9 cellular contexts compared by ENCODE assay signal in genomic region chr9:128099932-128100491, GRCh38. TPM values are rescaled to one million over a fixed set of nuclear protein-coding genes. Genes with fewer than 3 reads are reported as not detected.
DNase-seq lines count a peak whose midpoint lies in the region; ATAC-seq and TF ChIP-seq lines count a peak whose summit lies in the region.
"Had no signal": no experiment of that assay in that cellular context is flagged by ENCODE, and none has a peak within 500 bp of the region (broad histone marks: within the 10 kb centered on the region; RNA-seq: fewer than 3 reads in every experiment).

No MANE protein-coding gene starts in this region.

- H4K8ac ChIP-seq in neuronal stem cell (ENCODE audit: low read depth, low read length) = no peak overlapping the region

- H3K36me3 Mint-ChIP-seq in nephron progenitor cell (ENCODE audit: low read depth) = peaks cover 10% of the 10 kb centered on the region

- no peak for TF ChIP-seq POLR2A in erythroblast (IDR thresholded peaks at IDR 0.05; ENCODE audit: low read length)

- H3K9me3 ChIP-seq in AG04450 (ENCODE audit: control insufficient read depth, insufficient read depth, low read length) = no peaks in the 10 kb centered on the region; the same call in 1 of the 2 replicates
- H3K9me3 ChIP-seq in RWPE2 (ENCODE audit: severe bottlenecking) = no peaks in the 10 kb centered on the region
- H3K9me3 ChIP-seq in neuronal stem cell (replicated peaks in 1 of 2; ENCODE audit: control insufficient read depth in 2 of 2, insufficient read depth in 1 of 2, low read depth in 1 of 2, low read length in 2 of 2) = no peaks in the 10 kb centered on the region
- H3K9me3 ChIP-seq: MG63 had no signal

- H3K4me2 ChIP-seq in neuronal stem cell (ENCODE audit: insufficient read depth, low read length, poor library complexity, severe bottlenecking) = no peak overlapping the region

- H3K9ac ChIP-seq in neuronal stem cell (ENCODE audit: low read depth, low read length, poor library complexity) = no peak overlapping the region

- no peak overlapping the region for H3K27ac Mint-ChIP-seq in nephron progenitor cell

- ATAC-seq in RWPE2 (ENCODE audit: low read depth) = no peak

- DNase-seq in AG04450 (ENCODE audit: low read depth, low spot score) = no peak
- DNase-seq in RWPE2 (ENCODE audit: low spot score) = no peak
- no peak for DNase-seq in epithelial cell of prostate (ENCODE audit: low read depth, low spot score)
- DNase-seq in nephron progenitor cell = no peak
- no peak for DNase-seq in COLO829 (ENCODE audit: low spot score)
- no peak for DNase-seq in erythroblast (lab: John Stamatoyannopoulos, UW)
- no peak for DNase-seq in retina
- no peak for DNase-seq in neuronal stem cell (ENCODE audit: low spot score)
- DNase-seq: MG63 had no signal

- H2BK15ac ChIP-seq in neuronal stem cell (ENCODE audit: low read length) = no peak overlapping the region

- H3K27me3 Mint-ChIP-seq in nephron progenitor cell (ENCODE audit: low read depth, poor library complexity) = no peaks in the 10 kb centered on the region

- H3K23ac ChIP-seq in neuronal stem cell (ENCODE audit: low read depth, low read length, poor library complexity) = no peak overlapping the region

- no CpG with 5 or more reads among the region's 16 CpGs for WGBS in neuronal stem cell (ENCODE audit: extremely low coverage in 2 of 2, insufficient read length in 2 of 2, insufficient replicate concordance in 1 of 2), 2 donors

- peaks cover 28% of the 10 kb centered on the region for H3K36me3 ChIP-seq in RWPE2 (ENCODE audit: low read depth)
- H3K36me3 ChIP-seq in neuronal stem cell (replicated peaks in 1 of 2; ENCODE audit: control insufficient read depth in 2 of 2, insufficient read depth in 2 of 2, low read length in 2 of 2) = peaks cover 32 to 46% of the 10 kb centered on the region in 2 donors

- no peak for TF ChIP-seq CTCF in AG04450 (IDR thresholded peaks at IDR 0.05; ENCODE audit: low read depth, low read length)
- no peak for TF ChIP-seq CTCF in RWPE2 (IDR thresholded peaks at IDR 0.05; ENCODE audit: poor library complexity, severe bottlenecking)
- TF ChIP-seq CTCF in nephron progenitor cell (IDR thresholded peaks at IDR 0.05) = no peak

- H3K9me3 Mint-ChIP-seq in nephron progenitor cell = no peaks in the 10 kb centered on the region

- no peak overlapping the region for H3K4ac ChIP-seq in neuronal stem cell (ENCODE audit: low read length)

- no peak overlapping the region for H2BK12ac ChIP-seq in neuronal stem cell (ENCODE audit: low read length)

- H3K4me1 ChIP-seq in RWPE2 (ENCODE audit: insufficient read depth, poor library complexity, severe bottlenecking) (peaks cover 14% of the 10 kb centered on the region), neuronal stem cell (ENCODE audit: control insufficient read depth in 2 of 2, insufficient read depth in 1 of 2, low read depth in 1 of 2, low read length in 2 of 2) (peaks cover 23 to 24% of the 10 kb centered on the region in 2 donors)

- POLR2A ChIA-PET in AG04450 (lab: Yijun Ruan, JAX) = interaction anchor here (0.9 to 2.4 kb wide), 2 partner anchors 17 to 19 kb away, joined by 3 to 8 read pairs; no protein-coding TSS in a partner anchor

- H3K27ac ChIP-seq in AG04450 (ENCODE audit: low read depth, low read length) (peak overlapping the region; percentile 99), RWPE2 (ENCODE audit: poor library complexity, severe bottlenecking) (peak overlapping the region; percentile 74), epithelial cell of prostate (peak overlapping the region; percentile 88), neuronal stem cell (replicated peaks; ENCODE audit: low read length) (no peak overlapping the region)

- H2AFZ ChIP-seq in neuronal stem cell (ENCODE audit: low read length) = no peak overlapping the region

- peak overlapping the region; percentile 70 for H3K4me3 ChIP-seq in AG04450 (ENCODE audit: low read depth, low read length)
- peak overlapping the region; percentile 37 for H3K4me3 ChIP-seq in RWPE2 (ENCODE audit: severe bottlenecking)
- H3K4me3 ChIP-seq in neuronal stem cell (ENCODE audit: low read length in 2 of 2) = no peak overlapping the region
- H3K4me3 ChIP-seq: MG63 had no signal

- H2BK120ac ChIP-seq in neuronal stem cell (ENCODE audit: low read depth, low read length) = no peak overlapping the region

- H3K79me1 ChIP-seq in neuronal stem cell (ENCODE audit: low read depth, low read length) = peaks cover 13% of the 10 kb centered on the region

- CTCF ChIA-PET in AG04450 (lab: Charles Lee) = interaction anchor here (1.3 to 11.1 kb wide), 3 partner anchors 17 to 157 kb away, joined by 4 to 102 read pairs (median 29); no protein-coding TSS in a partner anchor

- no peak overlapping the region for H3K14ac ChIP-seq in neuronal stem cell (ENCODE audit: low read length)

- H3K4me1 Mint-ChIP-seq in nephron progenitor cell = peaks cover 88% of the 10 kb centered on the region

- H3K18ac ChIP-seq in neuronal stem cell (ENCODE audit: low read length) = no peak overlapping the region

- no peak overlapping the region for H2BK5ac ChIP-seq in neuronal stem cell (ENCODE audit: low read length)

- no peaks in the 10 kb centered on the region for H3K27me3 ChIP-seq in AG04450 (ENCODE audit: control insufficient read depth, insufficient read depth, low read length)
- no peaks in the 10 kb centered on the region for H3K27me3 ChIP-seq in RWPE2 (ENCODE audit: insufficient read depth, poor library complexity, severe bottlenecking)
- H3K27me3 ChIP-seq in neuronal stem cell (ENCODE audit: control insufficient read depth in 3 of 3, insufficient read depth in 3 of 3, low read depth in 1 of 3, low read length in 3 of 3) = no peaks in the 10 kb centered on the region
- H3K27me3 ChIP-seq: MG63 had no signal

- no peak overlapping the region for H2AK5ac ChIP-seq in neuronal stem cell (ENCODE audit: low read depth, low read length)

- peak overlapping the region; percentile 30 for H3K4me3 Mint-ChIP-seq in nephron progenitor cell

- H4K91ac ChIP-seq in neuronal stem cell (ENCODE audit: low read depth, low read length, poor library complexity) = no peak overlapping the region

RNA-seq across cellular contexts. Expression of gene PTGES2, which starts 27.5 kb away (rescaled TPM):
- polyA plus RNA-seq in AG04450 (2011; rRNA removed) = 56.3 and 75.2 TPM in 2 replicates
- 50.5 and 68.7 TPM in 2 replicates for polyA minus RNA-seq in AG04450 (2011; rRNA and poly(A)+ RNA removed)
- polyA plus RNA-seq in neuronal stem cell (2013, experiment 1 of 2) = 19.0 TPM
- polyA plus RNA-seq in neuronal stem cell (2013, experiment 2 of 2) = 21.6 TPM

RNA-seq across cellular contexts. Expression of gene SLC25A25, which starts 32.0 kb away (rescaled TPM):
- polyA plus RNA-seq in AG04450 (2011; rRNA removed) = 12.0 and 12.6 TPM in 2 replicates
- polyA minus RNA-seq in AG04450 (2011; rRNA and poly(A)+ RNA removed) = 20.6 TPM in 2 replicates
- 7.8 TPM for polyA plus RNA-seq in neuronal stem cell (2013, experiment 1 of 2)
- polyA plus RNA-seq in neuronal stem cell (2013, experiment 2 of 2) = 7.4 TPM

RNA-seq across cellular contexts. Expression of gene NAIF1, which starts 32.9 kb away (rescaled TPM):
- polyA plus RNA-seq in AG04450 (2011; rRNA removed) = 7.5 and 8.9 TPM in 2 replicates
- 6.9 and 9.8 TPM in 2 replicates for polyA minus RNA-seq in AG04450 (2011; rRNA and poly(A)+ RNA removed)
- polyA plus RNA-seq in neuronal stem cell (2013, experiment 1 of 2) = 6.9 TPM
- 7.8 TPM for polyA plus RNA-seq in neuronal stem cell (2013, experiment 2 of 2)

RNA-seq across cellular contexts. Expression of gene LCN2, which starts 49.2 kb away (rescaled TPM):
- not detected in 2 replicates for polyA plus RNA-seq in AG04450 (2011; rRNA removed)
- polyA minus RNA-seq in AG04450 (2011; rRNA and poly(A)+ RNA removed) = not detected in 2 replicates
- 0.08 TPM for polyA plus RNA-seq in neuronal stem cell (2013, experiment 1 of 2)
- 0.10 TPM for polyA plus RNA-seq in neuronal stem cell (2013, experiment 2 of 2)

Comparison
In these comparisons a context has a peak if more than half of its experiments do, and no peak if none do; other contexts are left out.
1. H3K4me3 ChIP-seq: peak in AG04450 (single experiment) and RWPE2 (single experiment); none in neuronal stem cell (0 of 2).